Comparison of ENCODE assay signal across 12 cellular contexts in genomic region chr2:223860809-223861738, GRCh38. TPM values are rescaled to one million over a fixed set of nuclear protein-coding genes. Genes with fewer than 3 reads are reported as not detected.
DNase-seq lines count a peak whose midpoint lies in the region; ATAC-seq and TF ChIP-seq lines count a peak whose summit lies in the region.
"Had no signal": no experiment of that assay in that cellular context is flagged by ENCODE, and none has a peak within 500 bp of the region (broad histone marks: within the 10 kb centered on the region; RNA-seq: fewer than 3 reads in every experiment).

No MANE protein-coding gene starts in this region.

- in situ Hi-C loops in Panc1 (cut with HindIII; ENCODE audit: low pct_unique_long_range_greater_than_20kb, low sequenced_read_pairs) = no loop called here

- POLR2A ChIA-PET in Panc1 (lab: Charles Lee) = interaction anchor here (0.5 kb wide), 1 partner anchor 33 kb away, joined by 4 read pairs; no protein-coding TSS in a partner anchor

- H3K27me3 ChIP-seq in Panc1 (ENCODE audit: control insufficient read depth, insufficient read depth, low read length) = no peaks in the 10 kb centered on the region
- H3K27me3 ChIP-seq in gastroesophageal sphincter = no peaks in the 10 kb centered on the region

- no peak for TF ChIP-seq EP300 in gastroesophageal sphincter (IDR thresholded peaks at IDR 0.05)

- H3K36me3 Mint-ChIP-seq in Calu3 (ENCODE audit: insufficient read depth, unreplicated experiment) (peaks cover 19% of the 10 kb centered on the region), CD14-positive monocyte (peaks cover 18 to 19% of the 10 kb centered on the region in 2 donors)

- H3K4me3 ChIP-seq in Panc1 (ENCODE audit: low read depth in 2 of 2, low read length in 2 of 2) (no peak overlapping the region), gastroesophageal sphincter (no peak overlapping the region)
- H3K4me3 ChIP-seq: left ventricle myocardium inferior had no signal

- peak overlapping the region; percentile 61; the same call in 1 of the 2 replicates for H3K27ac ChIP-seq in Panc1 (ENCODE audit: low read length)
- peak overlapping the region; percentile 95 for H3K27ac ChIP-seq in epithelial cell of prostate
- H3K27ac ChIP-seq in gastroesophageal sphincter = no peak overlapping the region
- H3K27ac ChIP-seq: left ventricle myocardium inferior had no signal

- peak; percentile 89 for ATAC-seq in Panc1
- no peak for ATAC-seq in GM19395 (IDR thresholded peaks at IDR 0.05; ENCODE audit: unreplicated experiment)
- ATAC-seq in gastroesophageal sphincter = no peak
- ATAC-seq: activated CD8-positive, alpha-beta memory T cell treated with anti-CD3 and anti-CD28 coated beads, Interleukin-2, amount 10 ng/mL, durations not matched to agents 7 days and 5 days had no signal

- CTCF ChIA-PET in Calu3 (lab: Charles Lee) = interaction anchor here (0.8 to 1.4 kb wide), 10 partner anchors 8 to 100 kb away, joined by 3 to 12 read pairs (median 6); partner anchors contain the start of gene AP1S3
- CTCF ChIA-PET in Panc1 (lab: Charles Lee) = interaction anchor here (0.5 to 1.1 kb wide), 3 partner anchors 13 to 118 kb away, joined by 3 read pairs; no protein-coding TSS in a partner anchor

- H3K4me3 Mint-ChIP-seq in Calu3 (ENCODE audit: low read depth, unreplicated experiment) = peak overlapping the region; percentile 61
- no peak overlapping the region for H3K4me3 Mint-ChIP-seq in CD14-positive monocyte
- H3K4me3 Mint-ChIP-seq: activated CD8-positive, alpha-beta memory T cell treated with anti-CD3 and anti-CD28 coated beads, Interleukin-2, amount 10 ng/mL, durations not matched to agents 7 days and 5 days; dendritic cell treated with granulocyte-macrophage colony-stimulating factor and Interleukin-4, amounts not matched to agents 40 ng/mL and 50 ng/mL, for 4 days had no signal

- TF ChIP-seq CTCF in Calu3 (IDR thresholded peaks at IDR 0.05; ENCODE audit: unreplicated experiment) = no peak
- TF ChIP-seq CTCF in Panc1 (IDR thresholded peaks at IDR 0.05) = peak; percentile 31; the same call in 1 of the 2 replicates
- TF ChIP-seq CTCF in CD14-positive monocyte (IDR thresholded peaks at IDR 0.05) = no peak
- no peak for TF ChIP-seq CTCF in gastroesophageal sphincter (IDR thresholded peaks at IDR 0.05)

- H3K9me3 ChIP-seq in Panc1 (ENCODE audit: control insufficient read depth, insufficient read depth, low read depth, low read length) (no peaks in the 10 kb centered on the region), gastroesophageal sphincter (no peaks in the 10 kb centered on the region)
- H3K9me3 ChIP-seq: left ventricle myocardium inferior had no signal

- peak overlapping the region; percentile 96 for H3K27ac Mint-ChIP-seq in Calu3 (ENCODE audit: unreplicated experiment)
- peak overlapping the region in 1 of 7 donors; percentile 13 for H3K27ac Mint-ChIP-seq in CD14-positive monocyte
- H3K27ac Mint-ChIP-seq: activated CD8-positive, alpha-beta memory T cell treated with anti-CD3 and anti-CD28 coated beads, Interleukin-2, amount 10 ng/mL, durations not matched to agents 7 days and 5 days; dendritic cell treated with granulocyte-macrophage colony-stimulating factor and Interleukin-4, amounts not matched to agents 40 ng/mL and 50 ng/mL, for 4 days had no signal

- DNase-seq in Calu3 (peak; percentile 90), Panc1 (ENCODE audit: low read depth, low spot score) (peak; percentile 88), epithelial cell of prostate (ENCODE audit: low read depth, low spot score) (peak; percentile 81), myocyte (ENCODE audit: low read depth) (peak; percentile 68), CD14-positive monocyte (ENCODE audit: low spot score) (no peak), anterior cingulate cortex (lab: John Stamatoyannopoulos, UW) (no peak)
- DNase-seq: activated CD8-positive, alpha-beta memory T cell treated with anti-CD3 and anti-CD28 coated beads, Interleukin-2, amount 10 ng/mL, durations not matched to agents 7 days and 5 days; DMS79 treated with DMSO at 0.1 percent for 48 hours; left ventricle myocardium inferior had no signal

- peaks cover 69% of the 10 kb centered on the region for H3K4me1 Mint-ChIP-seq in Calu3 (ENCODE audit: low read depth, unreplicated experiment)
- H3K4me1 Mint-ChIP-seq in CD14-positive monocyte = peaks cover 21% of the 10 kb centered on the region

- intact Hi-C loops in Calu3 (cut with micrococcal nuclease; ENCODE audit: unreplicated experiment) = loop anchor here (1.0 to 2.0 kb wide), 5 partner anchors 24 to 162 kb away; partner anchors contain the start of gene AP1S3
- intact Hi-C loops in Panc1 (cut with micrococcal nuclease; ENCODE audit: unreplicated experiment) = no loop called here
- intact Hi-C loops in CD14-positive monocyte (cut with micrococcal nuclease) = no loop called here

- H3K9me3 Mint-ChIP-seq in Calu3 (ENCODE audit: low read depth, unreplicated experiment) (no peaks in the 10 kb centered on the region), CD14-positive monocyte (no peaks in the 10 kb centered on the region)
- H3K9me3 Mint-ChIP-seq: dendritic cell treated with granulocyte-macrophage colony-stimulating factor and Interleukin-4, amounts not matched to agents 40 ng/mL and 50 ng/mL, for 4 days had no signal

- TF ChIP-seq POLR2A in gastroesophageal sphincter (IDR thresholded peaks at IDR 0.05) = no peak

- WGBS in gastroesophageal sphincter (ENCODE audit: low coverage in 1 of 2), 2 donors = 70 to 81% methylated on average over 5 of the region's 5 CpGs

- peaks cover 15% of the 10 kb centered on the region; the same call in 1 of the 2 replicates for H3K4me1 ChIP-seq in Panc1 (ENCODE audit: control insufficient read depth, insufficient read depth, low read length)
- no peaks in the 10 kb centered on the region for H3K4me1 ChIP-seq in gastroesophageal sphincter
- H3K4me1 ChIP-seq: left ventricle myocardium inferior had no signal

- H3K27me3 Mint-ChIP-seq in Calu3 (ENCODE audit: unreplicated experiment) (no peaks in the 10 kb centered on the region), CD14-positive monocyte (ENCODE audit: low read depth in 3 of 3) (peaks cover 0 to 1% (median 0%) of the 10 kb centered on the region in 3 donors)
- H3K27me3 Mint-ChIP-seq: activated CD8-positive, alpha-beta memory T cell treated with anti-CD3 and anti-CD28 coated beads, Interleukin-2, amount 10 ng/mL, durations not matched to agents 7 days and 5 days; dendritic cell treated with granulocyte-macrophage colony-stimulating factor and Interleukin-4, amounts not matched to agents 40 ng/mL and 50 ng/mL, for 4 days had no signal

- H3K36me3 ChIP-seq in Panc1 (ENCODE audit: control insufficient read depth, insufficient read depth, low read length) (no peaks in the 10 kb centered on the region), gastroesophageal sphincter (no peaks in the 10 kb centered on the region)
- H3K36me3 ChIP-seq: left ventricle myocardium inferior had no signal

- BruUV-seq in Calu3 (replicated peaks; lab: Mats Ljungman, UMichigan) = no TSS peak
- BruUV-seq in Panc1 (replicated peaks; lab: Mats Ljungman, UMichigan) = no TSS peak

RNA-seq across cellular contexts. Expression of gene AP1S3, which starts 23.7 kb away (rescaled TPM):
- total RNA-seq in Calu3 (2022) (108 and 119 TPM in 2 replicates), Panc1 (2021; ENCODE audit: unreplicated experiment) (66.3 TPM), myocyte (0.11 and 0.16 TPM in 2 replicates), gastroesophageal sphincter (1 to 10 TPM in 1 of 4 donors, under 1 TPM in 2, not detected in 1; 0.23 to 4.6 (median 0.54) TPM)
- polyA plus RNA-seq in Panc1 (2012; ENCODE audit: insufficient read length) = 20.0 TPM
- polyA plus RNA-seq in myocyte (2012) = 1.0 TPM
- 1 to 10 TPM in 1 of 2 donors, under 1 TPM in 1; 0.81 to 1.3 TPM for polyA plus RNA-seq in CD14-positive monocyte

Comparison
In these comparisons a context has a peak if more than half of its experiments do, and no peak if none do; other contexts are left out.
1. DNase-seq: peak in Calu3 (single experiment), Panc1 (single experiment), epithelial cell of prostate (single experiment) and myocyte (single experiment); none in CD14-positive monocyte (single experiment) and anterior cingulate cortex (0 of 58).
2. H3K27ac ChIP-seq: peak in Panc1 (single experiment) and epithelial cell of prostate (single experiment); none in gastroesophageal sphincter (0 of 4).
3. RNA of gene AP1S3, which starts 23.7 kb away (total RNA-seq): 108 to 119 TPM in Calu3 and 66.3 TPM in Panc1 (single experiment); 0.23 to 4.6 TPM in gastroesophageal sphincter and 0.11 to 0.16 TPM in myocyte; every median in the first group is over 10 times any median in the second.